ENCODE assay signal across 17 cellular contexts in genomic region chr6:30707281-30707850, GRCh38. TPM values are rescaled to one million over a fixed set of nuclear protein-coding genes. Genes with fewer than 3 reads are reported as not detected.
DNase-seq lines count a peak whose midpoint lies in the region; ATAC-seq, FAIRE-seq and TF ChIP-seq lines count a peak whose summit lies in the region.
"Had no signal": no experiment of that assay in that cellular context is flagged by ENCODE, and none has a peak within 500 bp of the region (broad histone marks: within the 10 kb centered on the region; RNA-seq: fewer than 3 reads in every experiment).

No MANE protein-coding gene starts in this region.

- H3K9me3 Mint-ChIP-seq in endodermal cell, result no peaks in the 10 kb centered on the region
- H3K9me3 Mint-ChIP-seq: activated CD8-positive, alpha-beta T cell treated with anti-CD3 and anti-CD28 coated beads for 36 hours; activated naive CD4-positive, alpha-beta T cell treated with anti-CD3 and anti-CD28 coated beads, Interleukin-2, amount 50 U/mL, for 72 hours; dendritic cell treated with granulocyte-macrophage colony-stimulating factor and Interleukin-4, amounts not matched to agents 40 ng/mL and 50 ng/mL, for 4 days; natural killer cell had no signal

- H3K4me2 ChIP-seq in KMS-11, result peak overlapping the region; percentile 68

- DNase-seq in NCI-H748 (lab: John Stamatoyannopoulos, UW; ENCODE audit: unreplicated experiment) (peak; percentile 69), endodermal cell (peak; percentile 68), cerebellar nuclear complex (lab: John Stamatoyannopoulos, UW) (no peak), frontal cortex (ENCODE audit: low spot score in 2 of 2) (no peak), H54 (ENCODE audit: insufficient read length, low spot score) (no peak)
- DNase-seq: activated CD8-positive, alpha-beta T cell treated with anti-CD3 and anti-CD28 coated beads for 36 hours; foreskin fibroblast; GDM1; kidney glomerular epithelial cell; natural killer cell; NCI-H524; upper lobe of left lung had no signal

- H3K79me2 ChIP-seq in KMS-11 (ENCODE audit: insufficient read depth, low read depth), result no peaks in the 10 kb centered on the region

- peak overlapping the region; percentile 37; the same call in 1 of the 2 replicates for H3K9ac ChIP-seq in KMS-11
- H3K9ac ChIP-seq in endodermal cell (ENCODE audit: extremely low read depth, low read length, poor library complexity, severe bottlenecking), result peak overlapping the region; percentile 9

- TF ChIP-seq POLR2A in H54 (IDR thresholded peaks at IDR 0.05; ENCODE audit: low read depth, low read length), result no peak

- no peak for ATAC-seq in GM19452 (IDR thresholded peaks at IDR 0.05; ENCODE audit: unreplicated experiment)
- ATAC-seq: activated CD8-positive, alpha-beta T cell treated with anti-CD3 and anti-CD28 coated beads for 36 hours; natural killer cell had no signal

- peaks cover 14% of the 10 kb centered on the region for H3K4me1 Mint-ChIP-seq in endodermal cell

- WGBS in endodermal cell (ENCODE audit: insufficient coverage in 1 of 2, insufficient read length in 1 of 2), 2 experiments, result 76 to 94% methylated on average over 5 to 6 of the region's 6 CpGs

- H2AFZ ChIP-seq in KMS-11 (ENCODE audit: low read depth), result no peak overlapping the region

- H3K27me3 ChIP-seq in KMS-11 (ENCODE audit: insufficient read depth, low read depth) (no peaks in the 10 kb centered on the region), endodermal cell (ENCODE audit: control insufficient read depth, insufficient read depth, low read length, poor library complexity, severe bottlenecking) (no peaks in the 10 kb centered on the region)
- H3K27me3 ChIP-seq: upper lobe of left lung had no signal

- H3K27me3 Mint-ChIP-seq in endodermal cell (ENCODE audit: insufficient read depth), result no peaks in the 10 kb centered on the region
- H3K27me3 Mint-ChIP-seq: activated CD8-positive, alpha-beta T cell treated with anti-CD3 and anti-CD28 coated beads for 36 hours; dendritic cell treated with granulocyte-macrophage colony-stimulating factor and Interleukin-4, amounts not matched to agents 40 ng/mL and 50 ng/mL, for 4 days had no signal

- H3K27ac ChIP-seq in 22Rv1 (peak overlapping the region; percentile 60), KMS-11 (peak overlapping the region; percentile 70), endodermal cell (ENCODE audit: low read depth, low read length) (no peak overlapping the region)
- H3K27ac ChIP-seq: upper lobe of left lung had no signal

- no peaks in the 10 kb centered on the region for H3K9me3 ChIP-seq in endodermal cell (ENCODE audit: control insufficient read depth, low read length)
- H3K9me3 ChIP-seq: upper lobe of left lung had no signal

- H3K36me3 ChIP-seq in KMS-11 (ENCODE audit: insufficient read depth) (no peaks in the 10 kb centered on the region), endodermal cell (ENCODE audit: control insufficient read depth, insufficient read depth, low read length) (peaks cover 63% of the 10 kb centered on the region)

- FAIRE-seq in frontal cortex (lab: Jason Lieb, UNC) (no peak), H54 (lab: Jason Lieb, UNC) (no peak)

- H4K20me1 ChIP-seq in KMS-11 (ENCODE audit: insufficient read depth), result no peaks in the 10 kb centered on the region

- H3K4me3 Mint-ChIP-seq in endodermal cell, result no peak overlapping the region
- H3K4me3 Mint-ChIP-seq: activated CD8-positive, alpha-beta T cell treated with anti-CD3 and anti-CD28 coated beads for 36 hours; dendritic cell treated with granulocyte-macrophage colony-stimulating factor and Interleukin-4, amounts not matched to agents 40 ng/mL and 50 ng/mL, for 4 days; natural killer cell had no signal

- H3K36me3 Mint-ChIP-seq in endodermal cell (ENCODE audit: low read depth), result peaks cover 75% of the 10 kb centered on the region

- peaks cover 61% of the 10 kb centered on the region for H3K4me1 ChIP-seq in KMS-11 (ENCODE audit: low read depth, poor library complexity, severe bottlenecking)
- peaks cover 4% of the 10 kb centered on the region for H3K4me1 ChIP-seq in endodermal cell (ENCODE audit: control insufficient read depth, insufficient read depth, low read length)
- H3K4me1 ChIP-seq: upper lobe of left lung had no signal

- TF ChIP-seq CTCF in 22Rv1 (IDR thresholded peaks at IDR 0.05) (no peak), KMS-11 (conservative IDR thresholded peaks at IDR 0.05; ENCODE audit: low read depth, low read length) (no peak), endodermal cell (conservative IDR thresholded peaks at IDR 0.05) (no peak)

- H3K4me3 ChIP-seq in KMS-11 (IDR thresholded peaks at IDR 0.05; ENCODE audit: insufficient read depth, low read depth, low read length) (no peak overlapping the region), endodermal cell (ENCODE audit: low read length) (no peak overlapping the region)
- H3K4me3 ChIP-seq: upper lobe of left lung had no signal

- H3K27ac Mint-ChIP-seq in endodermal cell, result peak overlapping the region; percentile 67
- H3K27ac Mint-ChIP-seq: activated CD8-positive, alpha-beta T cell treated with anti-CD3 and anti-CD28 coated beads for 36 hours; dendritic cell treated with granulocyte-macrophage colony-stimulating factor and Interleukin-4, amounts not matched to agents 40 ng/mL and 50 ng/mL, for 4 days had no signal

RNA-seq across cellular contexts. Expression of gene MDC1, which starts 9.7 kb away (rescaled TPM):
- total RNA-seq in endodermal cell (10 to 100 TPM; 79.0 to 95.1 TPM), frontal cortex (4.1 TPM)
- 80.0 TPM for polyA plus RNA-seq in endodermal cell (2013, experiment 1 of 2)
- 74.0 TPM for polyA plus RNA-seq in endodermal cell (2013, experiment 2 of 2)

RNA-seq across cellular contexts. Expression of gene TUBB, which starts 12.8 kb away (rescaled TPM):
- total RNA-seq in endodermal cell, result 1,000 to 10,000 TPM; 1,504 to 1,815 TPM
- 2,363 TPM for polyA plus RNA-seq in endodermal cell (2013, experiment 1 of 2)
- 2,162 TPM for polyA plus RNA-seq in endodermal cell (2013, experiment 2 of 2)
- total RNA-seq in frontal cortex, result 1,325 TPM

RNA-seq across cellular contexts. Expression of gene NRM, which starts 16.6 kb away (rescaled TPM):
- 10 to 100 TPM; 37.1 TPM for total RNA-seq in endodermal cell
- 72.2 TPM for polyA plus RNA-seq in endodermal cell (2013, experiment 1 of 2)
- 59.2 TPM for polyA plus RNA-seq in endodermal cell (2013, experiment 2 of 2)
- 0.41 TPM for total RNA-seq in frontal cortex

RNA-seq across cellular contexts. Expression of gene PPP1R18, which starts 20.9 kb away (rescaled TPM):
- total RNA-seq in endodermal cell, result 10 to 100 TPM; 27.6 to 31.4 TPM
- polyA plus RNA-seq in endodermal cell (2013, experiment 1 of 2), result 81.2 TPM
- 79.2 TPM for polyA plus RNA-seq in endodermal cell (2013, experiment 2 of 2)
- total RNA-seq in frontal cortex, result 44.0 TPM

RNA-seq across cellular contexts. Expression of gene DHX16, which starts 34.6 kb away (rescaled TPM):
- total RNA-seq in endodermal cell (10 to 100 TPM; 33.5 to 33.9 TPM), frontal cortex (22.4 TPM)
- polyA plus RNA-seq in endodermal cell (2013, experiment 1 of 2), result 31.1 TPM
- polyA plus RNA-seq in endodermal cell (2013, experiment 2 of 2), result 33.3 TPM

Comparison
In these comparisons a context has a peak if more than half of its experiments do, and no peak if none do; other contexts are left out.
1. DNase-seq: peak in NCI-H748 (single experiment) and endodermal cell (single experiment); none in cerebellar nuclear complex (0 of 2), frontal cortex (0 of 2) and H54 (single experiment).
2. RNA of gene MDC1, which starts 9.7 kb away (total RNA-seq): 79.0 to 95.1 TPM in endodermal cell; 4.1 TPM in frontal cortex (single experiment); every median in the first group is over 10 times any median in the second.
3. RNA of gene NRM, which starts 16.6 kb away (total RNA-seq): 37.1 TPM in endodermal cell; 0.41 TPM in frontal cortex (single experiment); every median in the first group is over 10 times any median in the second.